ENCODE assay signal across 1 cellular context in genomic region chr10:124670849-124671248, GRCh38.
TF ChIP-seq lines count a peak whose summit lies in the region.

No MANE protein-coding gene starts in this region.

TF ChIP-seq in WTC11, 78 proteins besides CTCF, POLR2A, EP300 and RAD21 (continued from another document):
- no peak for TF ChIP-seq ZNF425 (CRISPR knock-in tag; conservative IDR thresholded peaks at IDR 0.05)
